ENCODE assay signal across 17 cellular contexts in genomic region chr3:73609655-73610054, GRCh38. TPM values are rescaled to one million over a fixed set of nuclear protein-coding genes. Genes with fewer than 3 reads are reported as not detected.
"Had no signal": no experiment of that assay in that cellular context is flagged by ENCODE, and none has a peak within 500 bp of the region (broad histone marks: within the 10 kb centered on the region; RNA-seq: fewer than 3 reads in every experiment).

No MANE protein-coding gene starts in this region.

- H3K4me2 ChIP-seq: neural progenitor cell had no signal

- H3K27ac ChIP-seq: dorsolateral prefrontal cortex, left lung, neural progenitor cell, SJSA1, skin epidermis had no signal

- H2AFZ ChIP-seq: neural progenitor cell had no signal

- H3K27me3 ChIP-seq: cardiac muscle cell, dorsolateral prefrontal cortex, left lung, neural progenitor cell, SJSA1, transverse colon had no signal

- DNase-seq: activated naive CD4-positive, alpha-beta T cell; activated naive CD8-positive, alpha-beta T cell treated with anti-CD3 and anti-CD28 coated beads, Interleukin-2, amount 10 ng/mL, durations not matched to agents 7 days and 5 days; dorsolateral prefrontal cortex; head of caudate nucleus; left lung; mesendoderm; stimulated activated CD4-positive, alpha-beta T cell treated with anti-CD3 and anti-CD28 coated beads, Interleukin-4, amount 100 ng/mL, for 4 hours; stimulated activated CD8-positive, alpha-beta memory T cell treated with anti-CD3 and anti-CD28 coated beads, Interleukin-4, amount 100 ng/mL, for 48 hours; stimulated activated naive CD4-positive, alpha-beta T cell treated with Interleukin-2 at 50 U/mL for 16 hours; substantia nigra; transverse colon had no signal

- H3K9me3 ChIP-seq: left lung, SJSA1, transverse colon had no signal

- H3K9ac ChIP-seq: neural progenitor cell had no signal

- H3K4me3 ChIP-seq: cardiac muscle cell, left lung, neural progenitor cell, SJSA1, skin epidermis, transverse colon had no signal

- ATAC-seq: activated CD4-positive, CD25-positive, alpha-beta regulatory T cell treated with anti-CD3 and anti-CD28 coated beads, Interleukin-2, amount 50 U/mL, for 24 hours; left lung had no signal

- H3K4me1 ChIP-seq: SJSA1 had no signal

- H3K36me3 ChIP-seq: cardiac muscle cell, left lung, neural progenitor cell, SJSA1, transverse colon had no signal

RNA-seq across cellular contexts. Expression of gene PDZRN3, which starts 15.1 kb away (rescaled TPM):
- total RNA-seq: activated CD8-positive, alpha-beta memory T cell treated with anti-CD3 and anti-CD28 coated beads for 36 hours; activated naive CD8-positive, alpha-beta T cell treated with anti-CD3 and anti-CD28 coated beads, Interleukin-2, amount 10 ng/mL, durations not matched to agents 7 days and 5 days had no signal
